In genomic region chr9:95005276-95006141, GRCh38 we compare ENCODE assay signal across 8 cellular contexts.
DNase-seq lines count a peak whose midpoint lies in the region; ATAC-seq and TF ChIP-seq lines count a peak whose summit lies in the region.

No MANE protein-coding gene starts in this region.

- peaks cover 8% of the 10 kb centered on the region for H3K4me1 Mint-ChIP-seq in activated naive CD4-positive, alpha-beta T cell treated with anti-CD3 and anti-CD28 coated beads, Interleukin-2, amount 50 U/mL, for 24 hours

- peak overlapping the region; percentile 91 for H3K9ac ChIP-seq in PC-3 (ENCODE audit: low read length)

- no peaks in the 10 kb centered on the region for H3K9me3 Mint-ChIP-seq in activated naive CD4-positive, alpha-beta T cell treated with anti-CD3 and anti-CD28 coated beads, Interleukin-2, amount 50 U/mL, for 24 hours
- H3K9me3 Mint-ChIP-seq in activated naive CD4-positive, alpha-beta T cell treated with anti-CD3 and anti-CD28 coated beads, Interleukin-2, amount 50 U/mL, for 72 hours: no peaks in the 10 kb centered on the region

- peaks cover 5% of the 10 kb centered on the region for H3K36me3 Mint-ChIP-seq in activated naive CD4-positive, alpha-beta T cell treated with anti-CD3 and anti-CD28 coated beads, Interleukin-2, amount 50 U/mL, for 24 hours
- no peaks in the 10 kb centered on the region for H3K36me3 Mint-ChIP-seq in activated naive CD4-positive, alpha-beta T cell treated with anti-CD3 and anti-CD28 coated beads, Interleukin-2, amount 50 U/mL, for 72 hours

- H3K27me3 Mint-ChIP-seq in activated naive CD4-positive, alpha-beta T cell treated with anti-CD3 and anti-CD28 coated beads, Interleukin-2, amount 50 U/mL, for 24 hours: peaks cover 19% of the 10 kb centered on the region

- no peaks in the 10 kb centered on the region for H3F3A ChIP-seq in PC-3 (ENCODE audit: low read length, unreplicated experiment)

- POLR2A ChIA-PET in PC-3 (lab: Charles Lee; ENCODE audit: unreplicated experiment): no interaction called here

- H3K36me3 ChIP-seq in PC-3 (ENCODE audit: low read depth, low read length) (peaks cover 4% of the 10 kb centered on the region), osteoblast (ENCODE audit: insufficient read depth, low read length) (peaks cover 46% of the 10 kb centered on the region)

- CTCF ChIA-PET in PC-3 (lab: Charles Lee): no interaction called here

- H3K4me3 ChIP-seq in PC-3 (ENCODE audit: low read length): peak overlapping the region; percentile 87
- H3K4me3 ChIP-seq in epithelial cell of esophagus (ENCODE audit: low read length): peak overlapping the region; percentile 86
- peak overlapping the region; percentile 91 for H3K4me3 ChIP-seq in osteoblast (ENCODE audit: insufficient read depth, low read length)

- intact Hi-C loops in PC-3 (cut with micrococcal nuclease): loop anchor here (2.0 to 5.0 kb wide), 5 partner anchors 42 to 223 kb away; no protein-coding TSS in a partner anchor

- no peaks in the 10 kb centered on the region for H3K9me2 ChIP-seq in PC-3 (replicated peaks; ENCODE audit: low read length)

- no peak overlapping the region for H3K27ac Mint-ChIP-seq in activated naive CD4-positive, alpha-beta T cell treated with anti-CD3 and anti-CD28 coated beads, Interleukin-2, amount 50 U/mL, for 24 hours
- peak overlapping the region in 1 of 2 donors; percentile 17 for H3K27ac Mint-ChIP-seq in activated naive CD4-positive, alpha-beta T cell treated with anti-CD3 and anti-CD28 coated beads, Interleukin-2, amount 50 U/mL, for 72 hours

- H3K9me3 ChIP-seq in PC-3 (ENCODE audit: low read length) (no peaks in the 10 kb centered on the region), osteoblast (ENCODE audit: low read depth, low read length) (no peaks in the 10 kb centered on the region)

- H3K4me1 ChIP-seq in PC-3 (ENCODE audit: insufficient read depth, low read length) (peaks cover 33% of the 10 kb centered on the region), osteoblast (ENCODE audit: insufficient read depth, low read length) (peaks cover 39% of the 10 kb centered on the region)

- DNase-seq in activated naive CD4-positive, alpha-beta T cell treated with anti-CD3 and anti-CD28 coated beads, Interleukin-2, amount 50 U/mL, for 72 hours (ENCODE audit: low spot score in 2 of 2): no peak
- peak; percentile 4 for DNase-seq in PC-3
- DNase-seq in epithelial cell of esophagus (ENCODE audit: low read depth): peak; percentile 35
- DNase-seq in osteoblast (ENCODE audit: insufficient read length, low spot score, missing footprints): no peak
- DNase-seq in NAMALWA (ENCODE audit: low spot score): no peak
- no peak for DNase-seq in OCI-M2 (lab: John Stamatoyannopoulos, UW; ENCODE audit: unreplicated experiment)

- peaks cover 58% of the 10 kb centered on the region for H3K79me2 ChIP-seq in PC-3 (ENCODE audit: low read length)
- peaks cover 64% of the 10 kb centered on the region for H3K79me2 ChIP-seq in osteoblast (ENCODE audit: insufficient read depth, low read length)

- BruUV-seq in PC-3 (replicated peaks; lab: Mats Ljungman, UMichigan): TSS peak; percentile 55

- H2AFZ ChIP-seq in PC-3 (ENCODE audit: low read length): no peak overlapping the region
- no peak overlapping the region for H2AFZ ChIP-seq in osteoblast (ENCODE audit: low read length)

- H3K27ac ChIP-seq in PC-3 (ENCODE audit: low read length) (peak overlapping the region; percentile 81), osteoblast (ENCODE audit: low read depth, low read length) (peak overlapping the region; percentile 98)

- H3K4me2 ChIP-seq in PC-3 (ENCODE audit: low read length) (peak overlapping the region; percentile 87), osteoblast (ENCODE audit: insufficient read depth, low read length) (peak overlapping the region; percentile 86)

- H3K27me3 ChIP-seq in PC-3 (ENCODE audit: low read length) (no peaks in the 10 kb centered on the region), osteoblast (ENCODE audit: insufficient read depth, low read length) (no peaks in the 10 kb centered on the region)

- H4K20me1 ChIP-seq in PC-3 (ENCODE audit: low read length) (no peaks in the 10 kb centered on the region), osteoblast (ENCODE audit: insufficient read depth, low read length) (peaks cover 6% of the 10 kb centered on the region)

- peak overlapping the region; percentile 78 for H3K4me3 Mint-ChIP-seq in activated naive CD4-positive, alpha-beta T cell treated with anti-CD3 and anti-CD28 coated beads, Interleukin-2, amount 50 U/mL, for 24 hours

- no peak for ATAC-seq in activated naive CD4-positive, alpha-beta T cell treated with anti-CD3 and anti-CD28 coated beads, Interleukin-2, amount 50 U/mL, for 72 hours
- peak; percentile 8; the same call in 1 of the 2 replicates for ATAC-seq in PC-3
- ATAC-seq in GM18870 (IDR thresholded peaks at IDR 0.05; ENCODE audit: unreplicated experiment): no peak

- no peak for TF ChIP-seq CTCF in PC-3 (conservative IDR thresholded peaks at IDR 0.05; ENCODE audit: low read depth, low read length)
- TF ChIP-seq CTCF in epithelial cell of esophagus (IDR thresholded peaks at IDR 0.05; ENCODE audit: insufficient read depth, low read depth, low read length, missing control alignments): no peak
- TF ChIP-seq CTCF in osteoblast (IDR thresholded peaks at IDR 0.05; ENCODE audit: extremely low read depth, low read depth, low read length): no peak

Comparison
In these comparisons a context has a peak if more than half of its experiments do, and no peak if none do; other contexts are left out.
1. DNase-seq: peak in PC-3 (single experiment) and epithelial cell of esophagus (single experiment); none in activated naive CD4-positive, alpha-beta T cell treated with anti-CD3 and anti-CD28 coated beads, Interleukin-2, amount 50 U/mL, for 72 hours (0 of 2), osteoblast (single experiment), NAMALWA (single experiment) and OCI-M2 (single experiment).
2. Peak in every context shown above with its lines, with median percentiles within 50 percentile points of each other: H3K4me3 ChIP-seq.